In genomic region chr6:43635387-43636311, GRCh38 we compare ENCODE assay signal across 8 cellular contexts. TPM values are rescaled to one million over a fixed set of nuclear protein-coding genes. Genes with fewer than 3 reads are reported as not detected.
A peak's percentile ranks its signal among the peaks of the same experiment; 100 is the strongest.
DNase-seq lines count a peak whose midpoint lies in the region; ATAC-seq and TF ChIP-seq lines count a peak whose summit lies in the region.

Gene MAD2L1BP, plus strand, starts transcription at chr6:43635840. Its CDS starts 36 bp downstream, at chr6:43635876.

- H3K27ac Mint-ChIP-seq in activated CD4-positive, alpha-beta T cell treated with anti-CD3 and anti-CD28 coated beads for 36 hours = peak within 1 kb of the TSS; percentile 97
- H3K27ac Mint-ChIP-seq in chondrocyte (ENCODE audit: unreplicated experiment) = peak within 1 kb of the TSS; percentile 91

- CTCF ChIA-PET in activated CD4-positive, alpha-beta T cell treated with anti-CD3 and anti-CD28 coated beads for 36 hours (lab: Charles Lee) = interaction anchor here (0.6 to 2.0 kb wide), 8 partner anchors 11 to 438 kb away, joined by 3 to 7 read pairs (median 4); partner anchors contain the start of gene VEGFA

- peaks cover 41% of the 10 kb centered on the region for H3K4me1 Mint-ChIP-seq in activated CD4-positive, alpha-beta T cell treated with anti-CD3 and anti-CD28 coated beads for 36 hours
- H3K4me1 Mint-ChIP-seq in chondrocyte (ENCODE audit: low read depth) = peaks cover 31% of the 10 kb centered on the region

- intact Hi-C loops in activated CD4-positive, alpha-beta T cell treated with anti-CD3 and anti-CD28 coated beads for 36 hours (cut with DNase I, micrococcal nuclease) = loop anchor here in 1 of 2 experiments (1.0 to 5.0 kb wide), 3 partner anchors 10 to 367 kb away; partner anchors contain the start of genes MRPS18A and RSPH9

- no peak for TF ChIP-seq CTCF in chondrocyte (IDR thresholded peaks at IDR 0.05)

- H3K36me3 Mint-ChIP-seq in activated CD4-positive, alpha-beta T cell treated with anti-CD3 and anti-CD28 coated beads for 36 hours (ENCODE audit: low read depth) = peaks cover 42% of the 10 kb centered on the region
- peaks cover 14% of the 10 kb centered on the region for H3K36me3 Mint-ChIP-seq in chondrocyte (ENCODE audit: low read depth)

- POLR2A ChIA-PET in activated CD4-positive, alpha-beta T cell treated with anti-CD3 and anti-CD28 coated beads for 36 hours (lab: Charles Lee) = interaction anchor here (0.7 to 1.3 kb wide), 4 partner anchors 8 to 1943 kb away, joined by 3 read pairs; no protein-coding TSS in a partner anchor

- no peaks in the 10 kb centered on the region for H3K9me3 Mint-ChIP-seq in activated CD4-positive, alpha-beta T cell treated with anti-CD3 and anti-CD28 coated beads for 36 hours (ENCODE audit: low read depth)
- H3K9me3 Mint-ChIP-seq in chondrocyte (ENCODE audit: low read depth) = no peaks in the 10 kb centered on the region

- peak; percentile 74 to 82 for DNase-seq in AML-193 (lab: John Stamatoyannopoulos, UW)
- peak; percentile 76 for DNase-seq in GM19238 (ENCODE audit: insufficient read length, low spot score)
- peak; percentile 53 to 81 for DNase-seq in NCI-H524 (lab: John Stamatoyannopoulos, UW)
- DNase-seq in activated CD4-positive, alpha-beta T cell treated with anti-CD3 and anti-CD28 coated beads for 36 hours = peak; percentile 93
- peak; percentile 33 for DNase-seq in chondrocyte (ENCODE audit: low spot score)
- DNase-seq in kidney tubule cell (ENCODE audit: low spot score) = peak; percentile 76
- peak; percentile 54 to 60 for DNase-seq in stimulated activated CD4-positive, alpha-beta T cell treated with anti-CD3 and anti-CD28 coated beads, Interleukin-1b, Interleukin-23, amount 100 ng/mL, for 1 hour (ENCODE audit: low read depth in 2 of 2)

- no peaks in the 10 kb centered on the region for H3K27me3 Mint-ChIP-seq in activated CD4-positive, alpha-beta T cell treated with anti-CD3 and anti-CD28 coated beads for 36 hours
- no peaks in the 10 kb centered on the region for H3K27me3 Mint-ChIP-seq in chondrocyte (ENCODE audit: low read depth)

- peak; percentile 74 for ATAC-seq in HG03442 (IDR thresholded peaks at IDR 0.05; ENCODE audit: unreplicated experiment)
- peak; percentile 83 for ATAC-seq in activated CD4-positive, alpha-beta T cell treated with anti-CD3 and anti-CD28 coated beads for 36 hours

- peak within 1 kb of the TSS; percentile 100 for H3K4me3 Mint-ChIP-seq in activated CD4-positive, alpha-beta T cell treated with anti-CD3 and anti-CD28 coated beads for 36 hours
- H3K4me3 Mint-ChIP-seq in chondrocyte (ENCODE audit: unreplicated experiment) = peak within 1 kb of the TSS; percentile 99

RNA-seq across cellular contexts. Expression of gene MAD2L1BP, which starts in this region (rescaled TPM):
- 10 to 100 TPM; 35.1 to 35.3 TPM for total RNA-seq in activated CD4-positive, alpha-beta T cell treated with anti-CD3 and anti-CD28 coated beads for 36 hours
- total RNA-seq in chondrocyte = 14.3 to 24.9 TPM (median 22.8 TPM) in 3 replicates

Comparison
In these comparisons a context has a peak if more than half of its experiments do, and no peak if none do; other contexts are left out.
1. Peak in every context shown above with its lines: DNase-seq and ATAC-seq.
2. DNase-seq: peak in every context shown above with its lines; median percentile 93 in activated CD4-positive, alpha-beta T cell treated with anti-CD3 and anti-CD28 coated beads for 36 hours; 78 in AML-193; 76 in GM19238; 76 in kidney tubule cell; 67 in NCI-H524; 57 in stimulated activated CD4-positive, alpha-beta T cell treated with anti-CD3 and anti-CD28 coated beads, Interleukin-1b, Interleukin-23, amount 100 ng/mL, for 1 hour; 33 in chondrocyte.